ENCODE assay signal across 8 cellular contexts in genomic region chr7:99438573-99439480, GRCh38. TPM values are rescaled to one million over a fixed set of nuclear protein-coding genes. Genes with fewer than 3 reads are reported as not detected.
DNase-seq lines count a peak whose midpoint lies in the region; ATAC-seq and TF ChIP-seq lines count a peak whose summit lies in the region.

CPSF4 (plus strand) TSS chr7:99438943; CDS start chr7:99439083, 140 bp downstream.
A gene with protein sequence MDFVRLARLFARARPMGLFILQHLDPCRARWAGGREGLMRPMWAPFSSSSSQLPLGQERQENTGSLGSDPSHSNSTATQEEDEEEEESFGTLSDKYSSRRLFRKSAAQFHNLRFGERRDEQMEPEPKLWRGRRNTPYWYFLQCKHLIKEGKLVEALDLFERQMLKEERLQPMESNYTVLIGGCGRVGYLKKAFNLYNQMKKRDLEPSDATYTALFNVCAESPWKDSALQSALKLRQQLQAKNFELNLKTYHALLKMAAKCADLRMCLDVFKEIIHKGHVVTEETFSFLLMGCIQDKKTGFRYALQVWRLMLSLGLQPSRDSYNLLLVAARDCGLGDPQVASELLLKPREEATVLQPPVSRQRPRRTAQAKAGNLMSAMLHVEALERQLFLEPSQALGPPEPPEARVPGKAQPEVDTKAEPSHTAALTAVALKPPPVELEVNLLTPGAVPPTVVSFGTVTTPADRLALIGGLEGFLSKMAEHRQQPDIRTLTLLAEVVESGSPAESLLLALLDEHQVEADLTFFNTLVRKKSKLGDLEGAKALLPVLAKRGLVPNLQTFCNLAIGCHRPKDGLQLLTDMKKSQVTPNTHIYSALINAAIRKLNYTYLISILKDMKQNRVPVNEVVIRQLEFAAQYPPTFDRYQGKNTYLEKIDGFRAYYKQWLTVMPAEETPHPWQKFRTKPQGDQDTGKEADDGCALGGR (minus strand): TSS chr7:99438798. CDS start chr7:99435242, 3,556 bp downstream.

- TF ChIP-seq CTCF in GM10248 (IDR thresholded peaks at IDR 0.05; ENCODE audit: control extremely low read depth, extremely low read depth, low read depth, missing control alignments) (no peak), osteocyte (IDR thresholded peaks at IDR 0.05) (no peak)

- peak within 1 kb of the TSS; percentile 97 for H3K4me3 Mint-ChIP-seq in activated naive CD8-positive, alpha-beta T cell
- peak within 1 kb of the TSS; percentile 99 for H3K4me3 Mint-ChIP-seq in osteocyte (ENCODE audit: unreplicated experiment)

- H3K36me3 ChIP-seq in thymus (ENCODE audit: control insufficient read depth, insufficient read depth), result peaks cover 12% of the 10 kb centered on the region

- POLR2A ChIA-PET in GM10248 (lab: Yijun Ruan, JAX), result interaction anchor here (0.6 to 1.0 kb wide), 6 partner anchors 9 to 66 kb away, joined by 3 read pairs; no protein-coding TSS in a partner anchor

- peaks cover 34% of the 10 kb centered on the region for H3K4me1 Mint-ChIP-seq in activated naive CD8-positive, alpha-beta T cell (ENCODE audit: low read depth)
- H3K4me1 Mint-ChIP-seq in osteocyte (ENCODE audit: unreplicated experiment), result peaks cover 25% of the 10 kb centered on the region

- H3K4me1 ChIP-seq in thymus (ENCODE audit: control insufficient read depth, insufficient read depth, low read length), result peaks cover 14% of the 10 kb centered on the region

- H3K27ac ChIP-seq in thymus (ENCODE audit: low read depth), result peak within 1 kb of the TSS; percentile 61

- H3K36me3 Mint-ChIP-seq in activated naive CD8-positive, alpha-beta T cell, result peaks cover 6% of the 10 kb centered on the region
- H3K36me3 Mint-ChIP-seq in osteocyte (ENCODE audit: unreplicated experiment), result peaks cover 18% of the 10 kb centered on the region

- no peaks in the 10 kb centered on the region for H3K27me3 Mint-ChIP-seq in activated naive CD8-positive, alpha-beta T cell
- no peaks in the 10 kb centered on the region for H3K27me3 Mint-ChIP-seq in osteocyte (ENCODE audit: unreplicated experiment)

- intact Hi-C loops in head of caudate nucleus (cut with DNase I), result no loop called here

- DNase-seq in GM10248 (ENCODE audit: extremely low spot score) (peak; percentile 99), NCI-H1048 (lab: John Stamatoyannopoulos, UW) (peak; percentile 87), head of caudate nucleus (peak; percentile 91 to 98 (median 97)), osteocyte (ENCODE audit: extremely low spot score, unreplicated experiment) (peak; percentile 99)

- ATAC-seq in HG02588 (IDR thresholded peaks at IDR 0.05; ENCODE audit: unreplicated experiment) (peak; percentile 93), SK-N-SH treated with all-trans-retinoic acid at 6 μM for 48 hours (peak; percentile 96)

- CTCF ChIA-PET in GM10248 (lab: Yijun Ruan, JAX), result interaction anchor here (0.6 to 1.2 kb wide), 2 partner anchors 20 to 23 kb away, joined by 3 read pairs; no protein-coding TSS in a partner anchor

- no peaks in the 10 kb centered on the region for H3K9me3 Mint-ChIP-seq in activated naive CD8-positive, alpha-beta T cell (ENCODE audit: low read depth)
- H3K9me3 Mint-ChIP-seq in osteocyte (ENCODE audit: unreplicated experiment), result no peaks in the 10 kb centered on the region

- no peaks in the 10 kb centered on the region for H3K27me3 ChIP-seq in thymus (ENCODE audit: control insufficient read depth, insufficient read depth)

- peak within 1 kb of the TSS; percentile 64 for H3K4me3 ChIP-seq in thymus (ENCODE audit: low read length)

- under 1% methylated on average over 89 of the region's 89 CpGs for WGBS in thymus

- no peaks in the 10 kb centered on the region for H3K9me3 ChIP-seq in thymus (ENCODE audit: control insufficient read depth)

- peak within 1 kb of the TSS; percentile 96 for H3K27ac Mint-ChIP-seq in activated naive CD8-positive, alpha-beta T cell
- peak within 1 kb of the TSS; percentile 96 for H3K27ac Mint-ChIP-seq in osteocyte (ENCODE audit: unreplicated experiment)

TF ChIP-seq in SK-N-SH treated with all-trans-retinoic acid at 6 μM for 48 hours, 23 proteins besides CTCF, POLR2A, EP300 and RAD21:
- no peak; the same call in 1 of the 2 replicates for TF ChIP-seq ZFP3 (CRISPR knock-in tag; IDR thresholded peaks at IDR 0.05)
- no peak for TF ChIP-seq ISL1 (CRISPR knock-in tag; IDR thresholded peaks at IDR 0.05)
- no peak for TF ChIP-seq ESRRG (CRISPR knock-in tag; IDR thresholded peaks at IDR 0.05)
- no peak for TF ChIP-seq RARB (CRISPR knock-in tag; IDR thresholded peaks at IDR 0.05)
- TF ChIP-seq ZNF565 (CRISPR knock-in tag; conservative IDR thresholded peaks at IDR 0.05; ENCODE audit: low read depth), result no peak
- no peak for TF ChIP-seq ZC3H10 (CRISPR knock-in tag; IDR thresholded peaks at IDR 0.05)
- no peak for TF ChIP-seq PATZ1 (CRISPR knock-in tag; IDR thresholded peaks at IDR 0.05; ENCODE audit: borderline replicate concordance)
- TF ChIP-seq TOX (CRISPR knock-in tag; IDR thresholded peaks at IDR 0.05; ENCODE audit: borderline replicate concordance), result no peak
- TF ChIP-seq BACH2 (CRISPR knock-in tag; IDR thresholded peaks at IDR 0.05; ENCODE audit: borderline replicate concordance), result no peak
- TF ChIP-seq ARNTL (CRISPR knock-in tag; IDR thresholded peaks at IDR 0.05; ENCODE audit: borderline replicate concordance, low read depth), result no peak
- no peak for TF ChIP-seq CSDC2 (CRISPR knock-in tag; IDR thresholded peaks at IDR 0.05)
- TF ChIP-seq TSHZ2 (CRISPR knock-in tag; IDR thresholded peaks at IDR 0.05), result no peak
- TF ChIP-seq, protein P1, sequence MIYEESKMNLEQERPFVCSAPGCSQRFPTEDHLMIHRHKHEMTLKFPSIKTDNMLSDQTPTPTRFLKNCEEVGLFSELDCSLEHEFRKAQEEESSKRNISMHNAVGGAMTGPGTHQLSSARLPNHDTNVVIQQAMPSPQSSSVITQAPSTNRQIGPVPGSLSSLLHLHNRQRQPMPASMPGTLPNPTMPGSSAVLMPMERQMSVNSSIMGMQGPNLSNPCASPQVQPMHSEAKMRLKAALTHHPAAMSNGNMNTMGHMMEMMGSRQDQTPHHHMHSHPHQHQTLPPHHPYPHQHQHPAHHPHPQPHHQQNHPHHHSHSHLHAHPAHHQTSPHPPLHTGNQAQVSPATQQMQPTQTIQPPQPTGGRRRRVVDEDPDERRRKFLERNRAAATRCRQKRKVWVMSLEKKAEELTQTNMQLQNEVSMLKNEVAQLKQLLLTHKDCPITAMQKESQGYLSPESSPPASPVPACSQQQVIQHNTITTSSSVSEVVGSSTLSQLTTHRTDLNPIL (CRISPR knock-in tag; IDR thresholded peaks at IDR 0.05; ENCODE audit: low read depth), result no peak
- no peak for TF ChIP-seq OSR1 (CRISPR knock-in tag; IDR thresholded peaks at IDR 0.05)
- TF ChIP-seq ZFP30 (CRISPR knock-in tag; IDR thresholded peaks at IDR 0.05), result no peak
- TF ChIP-seq SNAI2 (CRISPR knock-in tag; IDR thresholded peaks at IDR 0.05), result no peak

RNA-seq across cellular contexts. Expression of gene CPSF4, which starts in this region (rescaled TPM):
- total RNA-seq in osteocyte, result 32.3 and 37.9 TPM in 2 replicates
- 51.1 TPM for polyA plus RNA-seq in thymus

RNA-seq across cellular contexts. Expression of the second gene that starts in this region (rescaled TPM):
- total RNA-seq in osteocyte, result 5.7 and 10.5 TPM in 2 replicates
- polyA plus RNA-seq in thymus, result 2.8 TPM

Comparison
In these comparisons a context has a peak if more than half of its experiments do, and no peak if none do; other contexts are left out.
1. Peak in every context shown above with its lines: DNase-seq, ATAC-seq, H3K4me3 ChIP-seq and H3K27ac ChIP-seq.